Comparison of ENCODE assay signal across 11 cellular contexts in genomic region chr3:71244153-71245051, GRCh38.
A peak's percentile ranks its signal among the peaks of the same experiment; 100 is the strongest.
DNase-seq lines count a peak whose midpoint lies in the region; ATAC-seq and TF ChIP-seq lines count a peak whose summit lies in the region.
"Had no signal": no experiment of that assay in that cellular context is flagged by ENCODE, and none has a peak within 500 bp of the region (broad histone marks: within the 10 kb centered on the region; RNA-seq: fewer than 3 reads in every experiment).

No MANE protein-coding gene starts in this region.

- H3K27ac Mint-ChIP-seq in activated naive CD8-positive, alpha-beta T cell: peak overlapping the region; percentile 72
- no peak overlapping the region for H3K27ac Mint-ChIP-seq in activated naive CD8-positive, alpha-beta T cell treated with anti-CD3 and anti-CD28 coated beads for 36 hours
- H3K27ac Mint-ChIP-seq: activated naive CD4-positive, alpha-beta T cell treated with anti-CD3 and anti-CD28 coated beads, Interleukin-2, amount 10 ng/mL, durations not matched to agents 7 days and 5 days had no signal

- H3K27ac ChIP-seq in urinary bladder (ENCODE audit: low read depth): no peak overlapping the region

- no peak for DNase-seq in activated naive CD8-positive, alpha-beta T cell treated with anti-CD3 and anti-CD28 coated beads for 36 hours
- DNase-seq in mucosa of descending colon (no peak), COLO829 (ENCODE audit: low spot score) (no peak)
- DNase-seq: activated naive CD4-positive, alpha-beta T cell treated with anti-CD3 and anti-CD28 coated beads, Interleukin-2, amount 10 ng/mL, durations not matched to agents 7 days and 5 days; NCI-H345; stimulated activated CD4-positive, alpha-beta T cell treated with anti-CD3 and anti-CD28 coated beads, Interleukin-12 subunit alpha, Interleukin-12 subunit beta, amount 100 ng/mL, for 4 hours had no signal

- H3K9ac ChIP-seq in endocrine pancreas (ENCODE audit: control insufficient read depth, insufficient read depth, low read length): no peak overlapping the region

- no peaks in the 10 kb centered on the region for H3K27me3 Mint-ChIP-seq in activated naive CD8-positive, alpha-beta T cell
- no peaks in the 10 kb centered on the region for H3K27me3 Mint-ChIP-seq in activated naive CD8-positive, alpha-beta T cell treated with anti-CD3 and anti-CD28 coated beads for 36 hours
- H3K27me3 Mint-ChIP-seq: activated naive CD4-positive, alpha-beta T cell treated with anti-CD3 and anti-CD28 coated beads, Interleukin-2, amount 10 ng/mL, durations not matched to agents 7 days and 5 days had no signal

- no peaks in the 10 kb centered on the region for H3K36me3 ChIP-seq in endocrine pancreas (ENCODE audit: control insufficient read depth, insufficient read depth, low read length)
- no peaks in the 10 kb centered on the region for H3K36me3 ChIP-seq in mucosa of descending colon (ENCODE audit: low read depth)
- no peaks in the 10 kb centered on the region for H3K36me3 ChIP-seq in urinary bladder (ENCODE audit: insufficient read depth)

- no peaks in the 10 kb centered on the region for H3K27me3 ChIP-seq in endocrine pancreas (ENCODE audit: control insufficient read depth, insufficient read depth, low read length)

- no peak for TF ChIP-seq CTCF in mucosa of descending colon (IDR thresholded peaks at IDR 0.05)

- H3K9me3 ChIP-seq in endocrine pancreas (ENCODE audit: control insufficient read depth, low read length) (no peaks in the 10 kb centered on the region), mucosa of descending colon (no peaks in the 10 kb centered on the region)

- WGBS in urinary bladder: 34% methylated on average over 11 of the region's 11 CpGs

- ATAC-seq in mucosa of descending colon (peak; percentile 28), HG03135 (IDR thresholded peaks at IDR 0.05; ENCODE audit: unreplicated experiment) (no peak), HG03097 (IDR thresholded peaks at IDR 0.05; ENCODE audit: low FRiP score, unreplicated experiment) (no peak)

- H3K9me3 Mint-ChIP-seq in activated naive CD8-positive, alpha-beta T cell (ENCODE audit: low read depth): no peaks in the 10 kb centered on the region
- H3K9me3 Mint-ChIP-seq in activated naive CD8-positive, alpha-beta T cell treated with anti-CD3 and anti-CD28 coated beads for 36 hours: no peaks in the 10 kb centered on the region
- H3K9me3 Mint-ChIP-seq: activated naive CD4-positive, alpha-beta T cell treated with anti-CD3 and anti-CD28 coated beads, Interleukin-2, amount 10 ng/mL, durations not matched to agents 7 days and 5 days had no signal

- H3K36me3 Mint-ChIP-seq in activated naive CD8-positive, alpha-beta T cell: peaks cover 12% of the 10 kb centered on the region
- H3K36me3 Mint-ChIP-seq in activated naive CD8-positive, alpha-beta T cell treated with anti-CD3 and anti-CD28 coated beads for 36 hours: peaks cover 50% of the 10 kb centered on the region
- H3K36me3 Mint-ChIP-seq: activated naive CD4-positive, alpha-beta T cell treated with anti-CD3 and anti-CD28 coated beads, Interleukin-2, amount 10 ng/mL, durations not matched to agents 7 days and 5 days had no signal

- H3K4me3 ChIP-seq in endocrine pancreas (ENCODE audit: control insufficient read depth, insufficient read depth, low read length) (peak overlapping the region; percentile 0), mucosa of descending colon (no peak overlapping the region), urinary bladder (ENCODE audit: low read depth, low read length) (peak overlapping the region; percentile 30)

- no peak overlapping the region for H3K4me3 Mint-ChIP-seq in activated naive CD8-positive, alpha-beta T cell
- H3K4me3 Mint-ChIP-seq in activated naive CD8-positive, alpha-beta T cell treated with anti-CD3 and anti-CD28 coated beads for 36 hours: no peak overlapping the region
- H3K4me3 Mint-ChIP-seq: activated naive CD4-positive, alpha-beta T cell treated with anti-CD3 and anti-CD28 coated beads, Interleukin-2, amount 10 ng/mL, durations not matched to agents 7 days and 5 days had no signal

- peaks cover 80% of the 10 kb centered on the region for H3K4me1 Mint-ChIP-seq in activated naive CD8-positive, alpha-beta T cell (ENCODE audit: low read depth)
- H3K4me1 Mint-ChIP-seq in activated naive CD8-positive, alpha-beta T cell treated with anti-CD3 and anti-CD28 coated beads for 36 hours: peaks cover 80% of the 10 kb centered on the region

- intact Hi-C loops in mucosa of descending colon (cut with DNase I, micrococcal nuclease): no loop called here

- H3K4me1 ChIP-seq in endocrine pancreas (ENCODE audit: control insufficient read depth, insufficient read depth, low read length) (peaks cover 8% of the 10 kb centered on the region), mucosa of descending colon (ENCODE audit: low read depth) (peaks cover 4% of the 10 kb centered on the region), urinary bladder (ENCODE audit: insufficient read depth) (no peaks in the 10 kb centered on the region)
